ENCODE assay signal across 8 cellular contexts in the genomic region with DNA sequence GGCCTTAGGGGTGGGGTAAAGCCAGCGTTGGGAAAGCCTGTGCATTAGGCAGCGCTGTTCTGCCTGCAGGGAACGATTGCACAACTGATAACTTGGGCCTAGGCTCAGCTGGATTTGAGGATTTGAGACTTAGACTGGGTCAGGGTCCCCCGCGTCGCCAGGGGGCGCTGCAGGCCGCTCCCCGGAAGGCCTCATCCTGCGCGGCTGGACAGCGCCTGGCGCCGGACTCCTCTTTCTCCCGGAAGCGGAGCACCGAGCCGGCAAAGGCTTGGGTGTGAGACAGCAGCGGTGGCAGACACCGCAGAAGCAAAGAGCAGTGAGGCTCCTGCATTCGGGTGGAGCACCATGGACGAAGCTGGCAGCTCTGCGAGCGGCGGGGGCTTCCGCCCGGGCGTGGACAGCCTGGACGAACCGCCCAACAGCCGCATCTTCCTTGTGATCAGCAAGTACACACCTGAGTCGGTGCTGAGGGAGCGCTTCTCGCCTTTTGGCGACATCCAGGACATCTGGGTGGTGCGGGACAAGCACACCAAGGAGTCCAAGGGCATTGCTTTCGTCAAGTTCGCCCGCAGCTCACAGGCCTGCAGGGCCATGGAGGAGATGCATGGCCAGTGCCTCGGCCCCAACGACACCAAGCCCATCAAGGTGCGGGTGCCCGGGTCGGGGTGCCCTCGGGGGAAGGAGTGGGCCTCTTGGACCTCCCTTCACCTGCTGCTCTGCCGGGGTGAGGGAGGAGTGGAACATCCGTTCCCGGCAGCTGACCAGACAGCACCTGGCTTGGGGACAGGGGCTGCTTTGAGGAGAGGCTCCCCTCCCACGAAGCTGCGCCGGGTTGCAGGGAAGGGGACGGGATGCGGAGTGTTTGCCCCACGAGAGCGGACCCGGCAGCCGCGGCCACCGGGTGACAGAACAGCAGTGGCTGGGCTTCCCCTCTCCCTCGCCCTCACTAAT. TPM values are rescaled to one million over a fixed set of nuclear protein-coding genes. Genes with fewer than 3 reads are reported as not detected.
A peak's percentile ranks its signal among the peaks of the same experiment; 100 is the strongest.
DNase-seq lines count a peak whose midpoint lies in the region; ATAC-seq and TF ChIP-seq lines count a peak whose summit lies in the region.

A gene with protein sequence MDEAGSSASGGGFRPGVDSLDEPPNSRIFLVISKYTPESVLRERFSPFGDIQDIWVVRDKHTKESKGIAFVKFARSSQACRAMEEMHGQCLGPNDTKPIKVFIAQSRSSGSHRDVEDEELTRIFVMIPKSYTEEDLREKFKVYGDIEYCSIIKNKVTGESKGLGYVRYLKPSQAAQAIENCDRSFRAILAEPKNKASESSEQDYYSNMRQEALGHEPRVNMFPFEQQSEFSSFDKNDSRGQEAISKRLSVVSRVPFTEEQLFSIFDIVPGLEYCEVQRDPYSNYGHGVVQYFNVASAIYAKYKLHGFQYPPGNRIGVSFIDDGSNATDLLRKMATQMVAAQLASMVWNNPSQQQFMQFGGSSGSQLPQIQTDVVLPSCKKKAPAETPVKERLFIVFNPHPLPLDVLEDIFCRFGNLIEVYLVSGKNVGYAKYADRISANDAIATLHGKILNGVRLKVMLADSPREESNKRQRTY (plus strand): TSS at position 236 of the 951 bp plus-strand sequence. CDS start 110 bp downstream, at position 346.

- TF ChIP-seq CTCF in LNCAP (IDR thresholded peaks at IDR 0.05) (peak; percentile 89), RWPE2 (IDR thresholded peaks at IDR 0.05; ENCODE audit: poor library complexity, severe bottlenecking) (peak; percentile 97), fibroblast of the aortic adventitia (IDR thresholded peaks at IDR 0.05; ENCODE audit: insufficient read depth, low read length) (peak; percentile 96), nephron progenitor cell (IDR thresholded peaks at IDR 0.05) (peak; percentile 98)

- H3K9me3 ChIP-seq in ES-I3 (ENCODE audit: control insufficient read depth, insufficient read depth, low read length) (no peaks in the 10 kb centered on the region), RWPE2 (ENCODE audit: severe bottlenecking) (no peaks in the 10 kb centered on the region)

- H3K4me1 ChIP-seq in ES-I3 (ENCODE audit: insufficient read depth, low read length) (peaks cover 5% of the 10 kb centered on the region; the same call in 1 of the 2 replicates), RWPE2 (ENCODE audit: insufficient read depth, poor library complexity, severe bottlenecking) (peaks cover 5% of the 10 kb centered on the region)

- intact Hi-C loops in activated T-helper 2 cell treated with anti-CD3 and anti-CD28 coated beads, Interferon-gamma antibody, Interleukin-2, Interleukin-4, amounts not matched to agents 10 μg/mL and 5 μg/mL and 100 μg/mL, durations not matched to agents 14 hours and 24 hours and 36 hours (cut with micrococcal nuclease) = loop anchor here (1.0 to 5.0 kb wide), 5 partner anchors 82 to 1895 kb away; a partner anchor contains a TSS

- H3K27me3 Mint-ChIP-seq in activated T-helper 2 cell treated with anti-CD3 and anti-CD28 coated beads, Interferon-gamma antibody, Interleukin-2, Interleukin-4, amounts not matched to agents 10 μg/mL and 5 μg/mL and 100 μg/mL, durations not matched to agents 14 hours and 24 hours and 36 hours (ENCODE audit: low read depth) = no peaks in the 10 kb centered on the region
- H3K27me3 Mint-ChIP-seq in nephron progenitor cell (ENCODE audit: low read depth, poor library complexity) = peaks cover 9% of the 10 kb centered on the region
- no peaks in the 10 kb centered on the region for H3K27me3 Mint-ChIP-seq in stimulated activated naive CD8-positive, alpha-beta T cell treated with anti-CD3 and anti-CD28 coated beads, Interleukin-15, amount 100 ng/mL, for 72 hours

- no peaks in the 10 kb centered on the region for H3K27me3 ChIP-seq in RWPE2 (ENCODE audit: insufficient read depth, poor library complexity, severe bottlenecking)

- peaks cover 30% of the 10 kb centered on the region for H3K4me1 Mint-ChIP-seq in activated T-helper 2 cell treated with anti-CD3 and anti-CD28 coated beads, Interferon-gamma antibody, Interleukin-2, Interleukin-4, amounts not matched to agents 10 μg/mL and 5 μg/mL and 100 μg/mL, durations not matched to agents 14 hours and 24 hours and 36 hours (ENCODE audit: low read depth)
- H3K4me1 Mint-ChIP-seq in nephron progenitor cell = peaks cover 23% of the 10 kb centered on the region
- H3K4me1 Mint-ChIP-seq in stimulated activated naive CD8-positive, alpha-beta T cell treated with anti-CD3 and anti-CD28 coated beads, Interleukin-15, amount 100 ng/mL, for 72 hours = peaks cover 38% of the 10 kb centered on the region

- H3K36me3 ChIP-seq in ES-I3 (ENCODE audit: insufficient read depth, low read length) = no peaks in the 10 kb centered on the region
- H3K36me3 ChIP-seq in RWPE2 (ENCODE audit: low read depth) = peaks cover 12% of the 10 kb centered on the region

- peak; percentile 94 for ATAC-seq in RWPE2 (ENCODE audit: low read depth)
- peak; percentile 92 for ATAC-seq in stimulated activated naive CD8-positive, alpha-beta T cell treated with anti-CD3 and anti-CD28 coated beads, Interleukin-15, amount 100 ng/mL, for 72 hours

- peak within 1 kb of the TSS; percentile 65 for H3K27ac Mint-ChIP-seq in activated T-helper 2 cell treated with anti-CD3 and anti-CD28 coated beads, Interferon-gamma antibody, Interleukin-2, Interleukin-4, amounts not matched to agents 10 μg/mL and 5 μg/mL and 100 μg/mL, durations not matched to agents 14 hours and 24 hours and 36 hours
- H3K27ac Mint-ChIP-seq in nephron progenitor cell = peak within 1 kb of the TSS; percentile 48
- peak within 1 kb of the TSS; percentile 94 to 97 for H3K27ac Mint-ChIP-seq in stimulated activated naive CD8-positive, alpha-beta T cell treated with anti-CD3 and anti-CD28 coated beads, Interleukin-15, amount 100 ng/mL, for 72 hours

- H3K4me3 Mint-ChIP-seq in activated T-helper 2 cell treated with anti-CD3 and anti-CD28 coated beads, Interferon-gamma antibody, Interleukin-2, Interleukin-4, amounts not matched to agents 10 μg/mL and 5 μg/mL and 100 μg/mL, durations not matched to agents 14 hours and 24 hours and 36 hours (ENCODE audit: low read depth) = peak within 1 kb of the TSS; percentile 87
- H3K4me3 Mint-ChIP-seq in nephron progenitor cell = peak within 1 kb of the TSS; percentile 93
- H3K4me3 Mint-ChIP-seq in stimulated activated naive CD8-positive, alpha-beta T cell treated with anti-CD3 and anti-CD28 coated beads, Interleukin-15, amount 100 ng/mL, for 72 hours = peak within 1 kb of the TSS; percentile 94 to 95

- H3K36me3 Mint-ChIP-seq in activated T-helper 2 cell treated with anti-CD3 and anti-CD28 coated beads, Interferon-gamma antibody, Interleukin-2, Interleukin-4, amounts not matched to agents 10 μg/mL and 5 μg/mL and 100 μg/mL, durations not matched to agents 14 hours and 24 hours and 36 hours (ENCODE audit: low read depth) = peaks cover 5% of the 10 kb centered on the region
- H3K36me3 Mint-ChIP-seq in nephron progenitor cell (ENCODE audit: low read depth) = no peaks in the 10 kb centered on the region

- H3K9me3 Mint-ChIP-seq in activated T-helper 2 cell treated with anti-CD3 and anti-CD28 coated beads, Interferon-gamma antibody, Interleukin-2, Interleukin-4, amounts not matched to agents 10 μg/mL and 5 μg/mL and 100 μg/mL, durations not matched to agents 14 hours and 24 hours and 36 hours = no peaks in the 10 kb centered on the region
- no peaks in the 10 kb centered on the region for H3K9me3 Mint-ChIP-seq in nephron progenitor cell
- peaks cover 0 to 7% of the 10 kb centered on the region in 2 donors for H3K9me3 Mint-ChIP-seq in stimulated activated naive CD8-positive, alpha-beta T cell treated with anti-CD3 and anti-CD28 coated beads, Interleukin-15, amount 100 ng/mL, for 72 hours

- DNase-seq in GOT3 (lab: John Stamatoyannopoulos, UW) (peak; percentile 84), RWPE2 (ENCODE audit: low spot score) (peak; percentile 85), fibroblast of the aortic adventitia (ENCODE audit: low read depth) (peak; percentile 96), nephron progenitor cell (peak; percentile 94)
- DNase-seq in activated T-helper 2 cell treated with anti-CD3 and anti-CD28 coated beads, Interferon-gamma antibody, Interleukin-2, Interleukin-4, amounts not matched to agents 10 μg/mL and 5 μg/mL and 100 μg/mL, durations not matched to agents 14 hours and 24 hours and 36 hours (ENCODE audit: low spot score) = peak; percentile 81
- peak; percentile 88 to 90 for DNase-seq in stimulated activated naive CD8-positive, alpha-beta T cell treated with anti-CD3 and anti-CD28 coated beads, Interleukin-15, amount 100 ng/mL, for 72 hours

- peak within 1 kb of the TSS; percentile 10 for H3K27ac ChIP-seq in RWPE2 (ENCODE audit: poor library complexity, severe bottlenecking)

- H3K4me3 ChIP-seq in RWPE2 (ENCODE audit: severe bottlenecking) (peak within 1 kb of the TSS; percentile 49), fibroblast of the aortic adventitia (ENCODE audit: low read depth, low read length) (peak within 1 kb of the TSS; percentile 96)

- peak within 1 kb of the TSS; percentile 81 for H3K9ac ChIP-seq in ES-I3 (ENCODE audit: low read depth, low read length)

RNA-seq across cellular contexts. Expression of the gene that starts here (rescaled TPM):
- total RNA-seq in activated T-helper 2 cell treated with anti-CD3 and anti-CD28 coated beads, Interferon-gamma antibody, Interleukin-2, Interleukin-4, amounts not matched to agents 10 μg/mL and 5 μg/mL and 100 μg/mL, durations not matched to agents 14 hours and 24 hours and 36 hours = 14.3 and 19.8 TPM in 2 replicates
- 19.5 and 27.1 TPM in 2 replicates for total RNA-seq in fibroblast of the aortic adventitia (ENCODE audit: low replicate concordance)

Comparison
In these comparisons a context has a peak if more than half of its experiments do, and no peak if none do; other contexts are left out.
1. Peak in every context shown above with its lines: DNase-seq, ATAC-seq, H3K4me3 ChIP-seq and H3K27ac ChIP-seq.